In genomic region chr15:100114100-100114499, GRCh38 we compare ENCODE assay signal across 3 cellular contexts.
TF ChIP-seq lines count a peak whose summit lies in the region.

No MANE protein-coding gene starts in this region.

TF ChIP-seq in liver, 16 proteins besides CTCF, POLR2A, EP300 and RAD21 (continued from another document):
- TF ChIP-seq, protein P1, sequence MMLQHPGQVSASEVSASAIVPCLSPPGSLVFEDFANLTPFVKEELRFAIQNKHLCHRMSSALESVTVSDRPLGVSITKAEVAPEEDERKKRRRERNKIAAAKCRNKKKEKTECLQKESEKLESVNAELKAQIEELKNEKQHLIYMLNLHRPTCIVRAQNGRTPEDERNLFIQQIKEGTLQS (IDR thresholded peaks at IDR 0.05) = no peak
TF ChIP-seq in liver: peak in this region for 0.

TF ChIP-seq in HepG2, 621 proteins besides CTCF, POLR2A, EP300 and RAD21 (continued from another document):
- TF ChIP-seq SSRP1 (CRISPR knock-in tag; IDR thresholded peaks at IDR 0.05) = no peak
- no peak for TF ChIP-seq RBM39 (IDR thresholded peaks at IDR 0.05; ENCODE audit: low read depth, low read length, poor library complexity, severe bottlenecking)
- no peak for TF ChIP-seq JUNB (CRISPR knock-in tag; IDR thresholded peaks at IDR 0.05; ENCODE audit: borderline replicate concordance)

TF ChIP-seq in endothelial cell of umbilical vein, 7 proteins besides CTCF, POLR2A, EP300 and RAD21 (continued from another document):
- TF ChIP-seq, protein P2, sequence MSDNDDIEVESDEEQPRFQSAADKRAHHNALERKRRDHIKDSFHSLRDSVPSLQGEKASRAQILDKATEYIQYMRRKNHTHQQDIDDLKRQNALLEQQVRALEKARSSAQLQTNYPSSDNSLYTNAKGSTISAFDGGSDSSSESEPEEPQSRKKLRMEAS (IDR thresholded peaks at IDR 0.05; ENCODE audit: insufficient read depth, insufficient read length) = no peak
- TF ChIP-seq FOS (IDR thresholded peaks at IDR 0.05; ENCODE audit: borderline replicate concordance, insufficient read depth, low read length) = peak; percentile 72
